Comparison of ENCODE assay signal across 30 cellular contexts in the genomic region with DNA sequence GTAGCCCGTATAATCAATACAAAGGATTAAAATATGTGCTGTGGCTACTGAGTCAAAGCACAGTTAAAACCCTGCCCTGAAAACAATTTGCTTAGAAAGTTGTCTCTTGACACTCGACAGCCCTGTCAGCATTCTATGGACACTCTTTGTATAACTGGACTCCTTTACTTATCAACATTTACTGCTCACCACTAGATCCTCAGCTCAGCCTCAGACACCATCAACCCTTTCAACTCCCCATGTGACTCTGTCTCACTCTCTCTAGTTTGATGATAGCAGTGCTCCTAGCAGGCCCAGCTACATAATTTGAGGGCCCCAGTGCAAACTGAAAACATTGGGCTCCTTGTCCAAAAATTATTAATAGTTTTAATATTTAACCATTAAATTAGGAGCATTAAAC.
"Had no signal": no experiment of that assay in that cellular context is flagged by ENCODE, and none has a peak within 500 bp of the region (broad histone marks: within the 10 kb centered on the region; RNA-seq: fewer than 3 reads in every experiment).

No MANE protein-coding gene starts in this region.

- H3K4me3 Mint-ChIP-seq: activated CD4-positive, alpha-beta memory T cell treated with anti-CD3 and anti-CD28 coated beads for 36 hours; activated CD4-positive, alpha-beta T cell treated with anti-CD3 and anti-CD28 coated beads for 36 hours; activated CD4-positive, alpha-beta T cell treated with anti-CD3 and anti-CD28 coated beads, Interleukin-2, amount 10 ng/mL, durations not matched to agents 24 days and 14 days; activated CD8-positive, alpha-beta memory T cell treated with anti-CD3 and anti-CD28 coated beads, Interleukin-2, amount 10 ng/mL, durations not matched to agents 7 days and 5 days; activated CD8-positive, alpha-beta T cell treated with anti-CD3 and anti-CD28 coated beads, Interleukin-2, amount 10 ng/mL, durations not matched to agents 7 days and 5 days; activated naive CD4-positive, alpha-beta T cell treated with anti-CD3 and anti-CD28 coated beads for 36 hours; activated naive CD4-positive, alpha-beta T cell treated with anti-CD3 and anti-CD28 coated beads, Interleukin-2, amount 50 U/mL, for 24 hours; activated naive CD8-positive, alpha-beta T cell treated with anti-CD3 and anti-CD28 coated beads for 36 hours; activated naive CD8-positive, alpha-beta T cell treated with anti-CD3 and anti-CD28 coated beads, Interleukin-2, amount 50 U/mL, for 24 hours; activated T-helper 1 cell treated with anti-CD3 and anti-CD28 coated beads, Interleukin-12 subunit alpha, Interleukin-12 subunit beta, Interleukin-2, Interleukin-4 antibody, amounts not matched to agents 30 ng/mL and 10 ng/mL and 1 ng/mL, durations not matched to agents 14 hours and 24 hours and 36 hours had no signal

- H3K9me3 ChIP-seq: adrenal gland, body of pancreas, colonic mucosa, esophagus squamous epithelium, gastroesophageal sphincter had no signal

- H3K9me3 Mint-ChIP-seq: activated CD4-positive, alpha-beta T cell treated with anti-CD3 and anti-CD28 coated beads, Interleukin-2, amount 10 ng/mL, durations not matched to agents 24 days and 14 days; activated naive CD4-positive, alpha-beta T cell treated with anti-CD3 and anti-CD28 coated beads for 36 hours; activated naive CD4-positive, alpha-beta T cell treated with anti-CD3 and anti-CD28 coated beads, Interleukin-2, amount 50 U/mL, for 24 hours; activated naive CD8-positive, alpha-beta T cell treated with anti-CD3 and anti-CD28 coated beads for 36 hours; activated T-helper 1 cell treated with anti-CD3 and anti-CD28 coated beads, Interleukin-12 subunit alpha, Interleukin-12 subunit beta, Interleukin-2, Interleukin-4 antibody, amounts not matched to agents 30 ng/mL and 10 ng/mL and 1 ng/mL, durations not matched to agents 14 hours and 24 hours and 36 hours; activated T-helper 2 cell treated with anti-CD3 and anti-CD28 coated beads, Interferon-gamma antibody, Interleukin-2, Interleukin-4, amounts not matched to agents 10 μg/mL and 5 μg/mL and 100 μg/mL, durations not matched to agents 14 hours and 24 hours and 36 hours had no signal

- H3K27me3 ChIP-seq: adrenal gland, body of pancreas, colonic mucosa, esophagus squamous epithelium, gastroesophageal sphincter had no signal

- ATAC-seq: activated CD4-positive, alpha-beta T cell treated with anti-CD3 and anti-CD28 coated beads for 36 hours; activated CD8-positive, alpha-beta memory T cell treated with anti-CD3 and anti-CD28 coated beads, Interleukin-2, amount 10 ng/mL, durations not matched to agents 7 days and 5 days; activated CD8-positive, alpha-beta T cell treated with anti-CD3 and anti-CD28 coated beads, Interleukin-2, amount 10 ng/mL, durations not matched to agents 7 days and 5 days; activated naive CD8-positive, alpha-beta T cell treated with anti-CD3 and anti-CD28 coated beads, Interleukin-2, amount 50 U/mL, for 24 hours; body of pancreas; gastroesophageal sphincter had no signal

- H3K27ac Mint-ChIP-seq: activated CD4-positive, alpha-beta memory T cell treated with anti-CD3 and anti-CD28 coated beads for 36 hours; activated CD4-positive, alpha-beta T cell treated with anti-CD3 and anti-CD28 coated beads for 36 hours; activated CD4-positive, alpha-beta T cell treated with anti-CD3 and anti-CD28 coated beads, Interleukin-2, amount 10 ng/mL, durations not matched to agents 24 days and 14 days; activated CD8-positive, alpha-beta memory T cell treated with anti-CD3 and anti-CD28 coated beads, Interleukin-2, amount 10 ng/mL, durations not matched to agents 7 days and 5 days; activated CD8-positive, alpha-beta T cell treated with anti-CD3 and anti-CD28 coated beads, Interleukin-2, amount 10 ng/mL, durations not matched to agents 7 days and 5 days; activated naive CD4-positive, alpha-beta T cell treated with anti-CD3 and anti-CD28 coated beads for 36 hours; activated naive CD4-positive, alpha-beta T cell treated with anti-CD3 and anti-CD28 coated beads, Interleukin-2, amount 50 U/mL, for 24 hours; activated naive CD8-positive, alpha-beta T cell treated with anti-CD3 and anti-CD28 coated beads for 36 hours; activated naive CD8-positive, alpha-beta T cell treated with anti-CD3 and anti-CD28 coated beads, Interleukin-2, amount 50 U/mL, for 24 hours; activated T-helper 1 cell treated with anti-CD3 and anti-CD28 coated beads, Interleukin-12 subunit alpha, Interleukin-12 subunit beta, Interleukin-2, Interleukin-4 antibody, amounts not matched to agents 30 ng/mL and 10 ng/mL and 1 ng/mL, durations not matched to agents 14 hours and 24 hours and 36 hours; activated T-helper 2 cell treated with anti-CD3 and anti-CD28 coated beads, Interferon-gamma antibody, Interleukin-2, Interleukin-4, amounts not matched to agents 10 μg/mL and 5 μg/mL and 100 μg/mL, durations not matched to agents 14 hours and 24 hours and 36 hours had no signal

- H3K4me3 ChIP-seq: adrenal gland, body of pancreas, colonic mucosa, esophagus squamous epithelium, gastroesophageal sphincter had no signal

- DNase-seq: activated CD4-positive, alpha-beta memory T cell treated with anti-CD3 and anti-CD28 coated beads for 36 hours; activated CD4-positive, alpha-beta T cell treated with anti-CD3 and anti-CD28 coated beads for 36 hours; activated CD4-positive, alpha-beta T cell treated with anti-CD3 and anti-CD28 coated beads, Interleukin-2, amount 10 ng/mL, durations not matched to agents 24 days and 14 days; activated CD4-positive, CD25-positive, alpha-beta regulatory T cell; activated CD4-positive, CD25-positive, alpha-beta regulatory T cell treated with anti-CD3 and anti-CD28 coated beads, Interleukin-2, amount 50 U/mL, for 72 hours; activated CD8-positive, alpha-beta memory T cell treated with anti-CD3 and anti-CD28 coated beads, Interleukin-2, amount 10 ng/mL, durations not matched to agents 7 days and 5 days; activated CD8-positive, alpha-beta memory T cell treated with anti-CD3 and anti-CD28 coated beads, Interleukin-2, amount 50 U/mL, for 4 hours; activated CD8-positive, alpha-beta T cell treated with anti-CD3 and anti-CD28 coated beads, Interleukin-2, amount 10 ng/mL, durations not matched to agents 7 days and 5 days; activated effector memory CD4-positive, alpha-beta T cell treated with anti-CD3 and anti-CD28 coated beads, Interleukin-2, amount 50 U/mL, for 16 hours; activated naive CD4-positive, alpha-beta T cell treated with anti-CD3 and anti-CD28 coated beads for 36 hours; activated naive CD8-positive, alpha-beta T cell treated with anti-CD3 and anti-CD28 coated beads for 36 hours; activated naive CD8-positive, alpha-beta T cell treated with anti-CD3 and anti-CD28 coated beads, Interleukin-2, amount 50 U/mL, for 24 hours; activated T-cell treated with anti-CD3 and anti-CD28 coated beads, Interleukin-2, amount 50 U/mL, for 1 hour; activated T-cell treated with anti-CD3 and anti-CD28 coated beads, Interleukin-2, amount 50 U/mL, for 48 hours; adrenal gland; amygdala; aorta; body of pancreas; central memory CD4-positive, alpha-beta T cell; cerebellar nuclear complex; colonic mucosa; effector CD8-positive, alpha-beta T cell; esophagus squamous epithelium; foreskin melanocyte; T-helper 2 cell had no signal

- H3K36me3 Mint-ChIP-seq: activated CD4-positive, alpha-beta memory T cell treated with anti-CD3 and anti-CD28 coated beads for 36 hours; activated CD8-positive, alpha-beta memory T cell treated with anti-CD3 and anti-CD28 coated beads, Interleukin-2, amount 10 ng/mL, durations not matched to agents 7 days and 5 days; activated naive CD4-positive, alpha-beta T cell treated with anti-CD3 and anti-CD28 coated beads, Interleukin-2, amount 50 U/mL, for 24 hours; activated naive CD8-positive, alpha-beta T cell treated with anti-CD3 and anti-CD28 coated beads for 36 hours had no signal

- H3K27ac ChIP-seq: adrenal gland, body of pancreas, colonic mucosa, epithelial cell of prostate, esophagus squamous epithelium, gastroesophageal sphincter had no signal

- H3K4me1 Mint-ChIP-seq: activated CD4-positive, alpha-beta T cell treated with anti-CD3 and anti-CD28 coated beads for 36 hours; activated CD4-positive, alpha-beta T cell treated with anti-CD3 and anti-CD28 coated beads, Interleukin-2, amount 10 ng/mL, durations not matched to agents 24 days and 14 days; activated CD8-positive, alpha-beta memory T cell treated with anti-CD3 and anti-CD28 coated beads, Interleukin-2, amount 10 ng/mL, durations not matched to agents 7 days and 5 days; activated naive CD4-positive, alpha-beta T cell treated with anti-CD3 and anti-CD28 coated beads, Interleukin-2, amount 50 U/mL, for 24 hours; activated naive CD8-positive, alpha-beta T cell treated with anti-CD3 and anti-CD28 coated beads for 36 hours; activated naive CD8-positive, alpha-beta T cell treated with anti-CD3 and anti-CD28 coated beads, Interleukin-2, amount 50 U/mL, for 24 hours had no signal

- H3K4me1 ChIP-seq: adrenal gland, body of pancreas, colonic mucosa, esophagus squamous epithelium had no signal

- H3K36me3 ChIP-seq: adrenal gland, colonic mucosa, esophagus squamous epithelium, gastroesophageal sphincter had no signal
